In the genomic region with DNA sequence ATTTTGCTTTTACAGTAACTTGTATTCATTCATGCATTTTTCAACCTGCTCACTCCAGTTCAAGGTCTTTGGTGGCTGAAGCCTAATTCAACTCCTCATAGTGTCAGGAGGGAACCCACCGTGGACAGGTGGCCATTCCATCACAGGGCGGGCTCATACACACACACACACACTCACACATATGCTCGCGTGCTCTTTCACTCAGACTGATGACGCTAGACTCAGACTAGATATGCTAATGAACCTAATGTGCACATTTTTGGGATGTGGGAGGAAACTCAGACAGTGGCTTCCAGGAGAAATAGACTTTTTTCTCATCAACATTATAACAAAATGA, we compare ENCODE assay signal across 8 cellular contexts. TPM values are rescaled to one million over a fixed set of nuclear protein-coding genes. Genes with fewer than 3 reads are reported as not detected.
DNase-seq lines count a peak whose midpoint lies in the region; ATAC-seq and TF ChIP-seq lines count a peak whose summit lies in the region.

No MANE protein-coding gene starts in this region.

- H3K4me3 ChIP-seq in Jurkat, Clone E6-1 (ENCODE audit: low read length), result peak overlapping the region; percentile 45
- H3K4me3 ChIP-seq in iPS DF 6.9 (ENCODE audit: low read length) (peak overlapping the region; percentile 89; the same call in 1 of the 2 replicates), spleen (peak overlapping the region; percentile 54 to 84 (median 64))

- intact Hi-C loops in spleen (cut with DNase I; ENCODE audit: low total_unique reads), result no loop called here

- TF ChIP-seq POLR2A in spleen (IDR thresholded peaks at IDR 0.05), result no peak

- TF ChIP-seq CTCF in spleen (IDR thresholded peaks at IDR 0.05 in 8 of 11, conservative IDR thresholded peaks at IDR 0.05 in 3 of 11), result no peak

- H3K36me3 ChIP-seq in iPS DF 6.9 (ENCODE audit: control insufficient read depth, insufficient read depth, low read length) (no peaks in the 10 kb centered on the region), spleen (no peaks in the 10 kb centered on the region)

- H3K4me1 ChIP-seq in iPS DF 6.9 (ENCODE audit: control insufficient read depth, insufficient read depth, low read length) (no peaks in the 10 kb centered on the region; the same call in 1 of the 2 replicates), spleen (peaks cover 8 to 33% (median 17%) of the 10 kb centered on the region in 6 donors)

- DNase-seq in activated CD8-positive, alpha-beta memory T cell treated with anti-CD3 and anti-CD28 coated beads, Interleukin-2, amount 50 U/mL, for 48 hours, result peak; percentile 60
- no peak for DNase-seq in activated CD8-positive, alpha-beta memory T cell treated with anti-CD3 and anti-CD28 coated beads, Interleukin-2, amount 50 U/mL, for 4 hours
- DNase-seq in Jurkat, Clone E6-1 (ENCODE audit: low read depth, low spot score), result no peak
- peak; percentile 29 for DNase-seq in activated naive CD4-positive, alpha-beta T cell treated with anti-CD3 and anti-CD28 coated beads, Interleukin-2, amount 50 U/mL, for 16 hours
- no peak for DNase-seq in iPS DF 6.9 (ENCODE audit: low read depth, low spot score)
- DNase-seq in spleen, result no peak

- WGBS in iPS DF 6.9 (ENCODE audit: insufficient coverage, insufficient read length), result no CpG with 5 or more reads among the region's 5 CpGs
- 33 to 40% (median 36%) methylated on average over 5 of the region's 5 CpGs for WGBS in spleen, 5 donors

- no peaks in the 10 kb centered on the region for H3K27me3 ChIP-seq in iPS DF 6.9 (ENCODE audit: control insufficient read depth, insufficient read depth, low read length)
- no peaks in the 10 kb centered on the region for H3K27me3 ChIP-seq in spleen (replicated peaks in 1 of 7)

- no peak overlapping the region for H3K27ac ChIP-seq in iPS DF 6.9 (ENCODE audit: low read length)
- peak overlapping the region; percentile 87 to 93 (median 92) for H3K27ac ChIP-seq in spleen

- no peak for ATAC-seq in HG03108 (IDR thresholded peaks at IDR 0.05; ENCODE audit: unreplicated experiment)
- ATAC-seq in GM19467 (IDR thresholded peaks at IDR 0.05; ENCODE audit: unreplicated experiment), result no peak

- H3K9me3 ChIP-seq in iPS DF 6.9 (ENCODE audit: control insufficient read depth, insufficient read depth, low read length) (no peaks in the 10 kb centered on the region), spleen (peaks cover 0 to 21% (median 9%) of the 10 kb centered on the region in 8 donors)

RNA-seq across cellular contexts. Expression of a gene that starts 56.7 kb away (rescaled TPM):
- polyA plus RNA-seq in Jurkat, Clone E6-1 (2012; ENCODE audit: insufficient read depth, insufficient read length), result 56.8 TPM
- total RNA-seq in spleen, result 10 to 100 TPM; 61.8 to 92.0 (median 67.8) TPM
- polyA plus RNA-seq in spleen, result 10 to 100 TPM; 45.2 to 61.7 (median 57.2) TPM

Comparison
In these comparisons a context has a peak if more than half of its experiments do, and no peak if none do; other contexts are left out.
1. DNase-seq: peak in activated CD8-positive, alpha-beta memory T cell treated with anti-CD3 and anti-CD28 coated beads, Interleukin-2, amount 50 U/mL, for 48 hours (single experiment) and activated naive CD4-positive, alpha-beta T cell treated with anti-CD3 and anti-CD28 coated beads, Interleukin-2, amount 50 U/mL, for 16 hours (single experiment); none in activated CD8-positive, alpha-beta memory T cell treated with anti-CD3 and anti-CD28 coated beads, Interleukin-2, amount 50 U/mL, for 4 hours (single experiment), Jurkat, Clone E6-1 (single experiment), iPS DF 6.9 (single experiment) and spleen (single experiment).
2. Peak in every context shown above with its lines, with median percentiles within 50 percentile points of each other: H3K4me3 ChIP-seq.